In the genomic region with DNA sequence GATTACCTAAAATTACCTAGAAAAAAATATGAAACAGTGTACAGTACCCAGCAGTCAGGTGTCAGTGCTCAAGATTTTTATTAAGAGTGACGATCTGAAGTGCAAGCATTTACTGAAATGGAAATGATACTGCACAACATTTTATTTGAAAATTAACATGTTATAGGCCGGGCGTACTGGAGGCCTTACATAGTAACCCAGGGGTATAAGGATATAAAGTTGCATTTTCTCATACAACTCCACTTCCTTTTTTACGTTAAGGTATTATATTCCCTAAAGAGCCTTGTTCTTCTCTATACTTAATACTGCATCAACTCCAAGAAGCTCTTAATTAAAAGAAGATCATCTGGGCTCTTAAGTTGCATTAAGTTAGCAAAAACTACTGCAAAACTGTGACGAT, we compare ENCODE assay signal across 11 cellular contexts. TPM values are rescaled to one million over a fixed set of nuclear protein-coding genes. Genes with fewer than 3 reads are reported as not detected.
A peak's percentile ranks its signal among the peaks of the same experiment; 100 is the strongest.
DNase-seq lines count a peak whose midpoint lies in the region; ATAC-seq and TF ChIP-seq lines count a peak whose summit lies in the region.
"Had no signal": no experiment of that assay in that cellular context is flagged by ENCODE, and none has a peak within 500 bp of the region (broad histone marks: within the 10 kb centered on the region; RNA-seq: fewer than 3 reads in every experiment).

No MANE protein-coding gene starts in this region.

- H3K9me3 ChIP-seq in left ventricle myocardium inferior (replicated peaks) (no peaks in the 10 kb centered on the region), body of pancreas (no peaks in the 10 kb centered on the region), muscle layer of colon (ENCODE audit: low read length) (no peaks in the 10 kb centered on the region), vagina (no peaks in the 10 kb centered on the region)

- intact Hi-C loops in left ventricle myocardium inferior (cut with micrococcal nuclease), result no loop called here
- intact Hi-C loops in Right ventricle myocardium superior (cut with DNase I), result no loop called here
- intact Hi-C loops in body of pancreas (cut with DNase I), result no loop called here
- intact Hi-C loops in vagina (cut with DNase I), result loop anchor here (10.0 kb wide), 1 partner anchor 54 kb away; no protein-coding TSS in a partner anchor

- H3K27me3 ChIP-seq in left ventricle myocardium inferior (ENCODE audit: low read depth) (no peaks in the 10 kb centered on the region), body of pancreas (no peaks in the 10 kb centered on the region), muscle layer of colon (ENCODE audit: control insufficient read depth in 1 of 2, insufficient read depth in 2 of 2, low read length in 2 of 2) (no peaks in the 10 kb centered on the region), vagina (no peaks in the 10 kb centered on the region)

- peak overlapping the region; percentile 22 for H3K9ac ChIP-seq in muscle layer of colon (ENCODE audit: low read length)

- CTCF ChIA-PET in HEK293T (lab: Yijun Ruan, JAX), result interaction anchor here (0.6 kb wide), 1 partner anchor 432 kb away, joined by 3 read pairs; no protein-coding TSS in a partner anchor

- H3K4me3 ChIP-seq in left ventricle myocardium inferior (peak overlapping the region; percentile 90), body of pancreas (no peak overlapping the region), muscle layer of colon (ENCODE audit: low read depth in 1 of 2, low read length in 2 of 2) (peak overlapping the region in 1 of 2 donors; percentile 28), vagina (peak overlapping the region; percentile 23 to 29)

- DNase-seq in left ventricle myocardium inferior (no peak), Right ventricle myocardium superior (no peak), body of pancreas (no peak), vagina (ENCODE audit: extremely low spot score in 2 of 2) (no peak), HEK293T (ENCODE audit: extremely low spot score) (no peak), AG20443 (ENCODE audit: low spot score) (no peak), DMS79 (lab: John Stamatoyannopoulos, UW) (no peak)
- DNase-seq: activated CD8-positive, alpha-beta memory T cell treated with anti-CD3 and anti-CD28 coated beads, Interleukin-2, amount 50 U/mL, for 4 hours; H7; NCI-H187 had no signal

- 32 to 35% methylated on average over 5 of the region's 5 CpGs for WGBS in body of pancreas, 2 donors

- H3K36me3 ChIP-seq in left ventricle myocardium inferior (peaks cover 17% of the 10 kb centered on the region), body of pancreas (replicated peaks in 1 of 2; ENCODE audit: insufficient read depth in 1 of 2, low read depth in 2 of 2) (no peaks in the 10 kb centered on the region), muscle layer of colon (ENCODE audit: insufficient read depth, low read length) (peaks cover 14% of the 10 kb centered on the region), vagina (peaks cover 0 to 13% of the 10 kb centered on the region in 2 donors)

- no peak for ATAC-seq in Right ventricle myocardium superior (ENCODE audit: poor library complexity)
- no peak for ATAC-seq in body of pancreas

- H3K27ac ChIP-seq in left ventricle myocardium inferior (replicated peaks) (peak overlapping the region; percentile 99), body of pancreas (peak overlapping the region in 3 of 4 donors; percentile 60 to 75 (median 72)), muscle layer of colon (ENCODE audit: low read depth, low read length) (no peak overlapping the region), vagina (peak overlapping the region; percentile 98)

- TF ChIP-seq POLR2A in body of pancreas (IDR thresholded peaks at IDR 0.05), result no peak
- TF ChIP-seq POLR2A in vagina (IDR thresholded peaks at IDR 0.05), result no peak

- TF ChIP-seq CTCF in left ventricle myocardium inferior (IDR thresholded peaks at IDR 0.05; ENCODE audit: borderline replicate concordance) (no peak), body of pancreas (IDR thresholded peaks at IDR 0.05) (no peak), vagina (IDR thresholded peaks at IDR 0.05) (no peak)

- H3K4me1 ChIP-seq in left ventricle myocardium inferior (peaks cover 91% of the 10 kb centered on the region), body of pancreas (peaks cover 45% of the 10 kb centered on the region), muscle layer of colon (ENCODE audit: insufficient read depth, low read length) (peaks cover 41% of the 10 kb centered on the region), vagina (peaks cover 65% of the 10 kb centered on the region)

- POLR2A ChIA-PET in HEK293T (lab: Yijun Ruan, JAX), result interaction anchor here (1.1 to 2.6 kb wide), 2 partner anchors 48 to 71 kb away, joined by 4 to 15 read pairs; partner anchors contain the start of genes CCNG1, HMMR and NUDCD2

TF ChIP-seq in HEK293T, 16 proteins besides CTCF, POLR2A, EP300 and RAD21:
- TF ChIP-seq BHLHE40 (IDR thresholded peaks at IDR 0.05; ENCODE audit: borderline replicate concordance) (no peak), NFRKB (IDR thresholded peaks at IDR 0.05) (no peak), L3MBTL2 (conservative IDR thresholded peaks at IDR 0.05) (no peak), ELF4 (IDR thresholded peaks at IDR 0.05) (no peak), SUZ12 (IDR thresholded peaks at IDR 0.05) (no peak), LEF1 (IDR thresholded peaks at IDR 0.05; ENCODE audit: borderline replicate concordance) (no peak), FOXM1 (IDR thresholded peaks at IDR 0.05; ENCODE audit: borderline replicate concordance) (no peak), HDGF (IDR thresholded peaks at IDR 0.05; ENCODE audit: borderline replicate concordance) (no peak), ZNF384 (IDR thresholded peaks at IDR 0.05) (no peak), ARNT (IDR thresholded peaks at IDR 0.05) (no peak), TARDBP (IDR thresholded peaks at IDR 0.05) (no peak), SP1 (IDR thresholded peaks at IDR 0.05) (no peak), FOXA1 (IDR thresholded peaks at IDR 0.05) (no peak)
- TF ChIP-seq, protein P1, sequence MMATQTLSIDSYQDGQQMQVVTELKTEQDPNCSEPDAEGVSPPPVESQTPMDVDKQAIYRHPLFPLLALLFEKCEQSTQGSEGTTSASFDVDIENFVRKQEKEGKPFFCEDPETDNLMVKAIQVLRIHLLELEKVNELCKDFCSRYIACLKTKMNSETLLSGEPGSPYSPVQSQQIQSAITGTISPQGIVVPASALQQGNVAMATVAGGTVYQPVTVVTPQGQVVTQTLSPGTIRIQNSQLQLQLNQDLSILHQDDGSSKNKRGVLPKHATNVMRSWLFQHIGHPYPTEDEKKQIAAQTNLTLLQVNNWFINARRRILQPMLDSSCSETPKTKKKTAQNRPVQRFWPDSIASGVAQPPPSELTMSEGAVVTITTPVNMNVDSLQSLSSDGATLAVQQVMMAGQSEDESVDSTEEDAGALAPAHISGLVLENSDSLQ (IDR thresholded peaks at IDR 0.05), result no peak

RNA-seq across cellular contexts. Expression of gene MAT2B, which starts 3.3 kb away (rescaled TPM):
- total RNA-seq in left ventricle myocardium inferior (69.2 TPM), Right ventricle myocardium superior (60.0 TPM), body of pancreas (10 to 100 TPM; 18.5 to 29.1 TPM), vagina (38.3 TPM)

RNA-seq across cellular contexts. Expression of gene HMMR, which starts 48.3 kb away (rescaled TPM):
- 0.91 TPM for total RNA-seq in left ventricle myocardium inferior
- total RNA-seq in Right ventricle myocardium superior, result 0.54 TPM
- not detected for total RNA-seq in body of pancreas
- 9.3 TPM for total RNA-seq in vagina

RNA-seq across cellular contexts. Expression of gene NUDCD2, which starts 48.9 kb away (rescaled TPM):
- total RNA-seq in left ventricle myocardium inferior (13.0 TPM), Right ventricle myocardium superior (12.9 TPM), body of pancreas (1 to 10 TPM; 2.0 to 4.2 TPM), vagina (4.4 TPM)

Comparison
In these comparisons a context has a peak if more than half of its experiments do, and no peak if none do; other contexts are left out.
1. H3K4me3 ChIP-seq: peak in left ventricle myocardium inferior (single experiment) and vagina (2 of 2); none in body of pancreas (0 of 2).